ENCODE assay signal across 9 cellular contexts in the genomic region with DNA sequence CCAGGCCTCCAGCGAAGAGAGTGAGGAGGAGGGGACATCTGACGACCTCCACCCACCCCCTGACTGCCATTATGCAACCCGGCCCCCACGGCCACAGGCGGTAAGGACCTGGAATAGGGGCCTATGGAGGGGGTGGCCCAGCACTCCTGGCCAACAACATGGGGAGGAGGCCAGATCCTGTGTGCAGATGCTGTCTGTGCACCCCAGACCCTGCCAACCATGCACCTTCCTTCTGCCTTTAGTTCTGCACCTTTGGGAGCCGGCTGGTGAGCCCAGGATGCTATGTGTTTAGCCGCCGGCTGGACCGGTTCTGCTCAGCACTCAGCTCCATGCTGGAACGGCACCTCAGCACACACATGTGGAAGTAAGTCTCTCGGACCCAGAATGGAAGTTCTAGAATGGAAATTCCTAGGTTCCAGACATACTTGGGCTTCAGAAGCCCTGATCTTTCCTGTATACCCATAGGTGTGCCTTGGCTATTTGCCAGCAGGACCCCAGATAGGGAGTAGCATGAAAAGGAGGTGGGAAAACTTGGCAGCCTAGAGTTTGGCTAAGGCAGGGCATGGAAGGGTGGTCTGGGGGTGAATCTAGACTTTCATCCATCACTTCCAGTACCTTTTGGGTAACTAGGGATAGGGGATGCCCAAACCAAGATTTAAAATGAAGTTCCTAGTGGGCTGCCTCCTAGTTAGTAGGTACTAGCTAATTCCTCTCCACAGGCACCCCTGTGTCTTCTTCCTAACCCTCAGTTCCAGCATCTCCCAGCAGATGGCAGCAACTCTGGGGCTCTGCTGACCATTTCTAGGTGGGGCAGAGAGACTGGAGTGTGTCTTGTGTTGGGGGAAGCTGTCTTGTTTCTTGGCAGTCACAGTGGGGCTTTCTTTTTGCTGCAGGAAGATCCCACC. TPM values are rescaled to one million over a fixed set of nuclear protein-coding genes. Genes with fewer than 3 reads are reported as not detected.
DNase-seq lines count a peak whose midpoint lies in the region; ATAC-seq, FAIRE-seq and TF ChIP-seq lines count a peak whose summit lies in the region.
"Had no signal": no experiment of that assay in that cellular context is flagged by ENCODE, and none has a peak within 500 bp of the region (broad histone marks: within the 10 kb centered on the region; RNA-seq: fewer than 3 reads in every experiment).

No MANE protein-coding gene starts in this region.

- H3K4me3 Mint-ChIP-seq in activated T-helper 1 cell treated with anti-CD3 and anti-CD28 coated beads, Interleukin-12 subunit alpha, Interleukin-12 subunit beta, Interleukin-2, Interleukin-4 antibody, amounts not matched to agents 30 ng/mL and 10 ng/mL and 1 ng/mL, durations not matched to agents 14 hours and 24 hours and 36 hours: no peak overlapping the region

- WGBS in aorta, 2 donors: 85 to 89% methylated on average over 11 of the region's 11 CpGs

- no peaks in the 10 kb centered on the region for H3K9me3 Mint-ChIP-seq in activated T-helper 1 cell treated with anti-CD3 and anti-CD28 coated beads, Interleukin-12 subunit alpha, Interleukin-12 subunit beta, Interleukin-2, Interleukin-4 antibody, amounts not matched to agents 30 ng/mL and 10 ng/mL and 1 ng/mL, durations not matched to agents 14 hours and 24 hours and 36 hours

- ATAC-seq in aorta (ENCODE audit: low FRiP score): peak; percentile 47

- H3K79me2 ChIP-seq in osteoblast (ENCODE audit: insufficient read depth, low read length): peaks cover 11% of the 10 kb centered on the region

- no peak overlapping the region for H3K4me2 ChIP-seq in osteoblast (ENCODE audit: insufficient read depth, low read length)

- H2AFZ ChIP-seq in osteoblast (ENCODE audit: low read length): no peak overlapping the region

- H3K27me3 ChIP-seq in osteoblast (ENCODE audit: insufficient read depth, low read length): no peaks in the 10 kb centered on the region
- H3K27me3 ChIP-seq in aorta (ENCODE audit: control insufficient read depth in 1 of 2, insufficient read depth in 2 of 2, low read length in 1 of 2): no peaks in the 10 kb centered on the region

- H3K9me3 ChIP-seq in osteoblast (ENCODE audit: low read depth, low read length): no peaks in the 10 kb centered on the region
- no peaks in the 10 kb centered on the region for H3K9me3 ChIP-seq in aorta (ENCODE audit: control insufficient read depth, low read length)

- H3K27me3 Mint-ChIP-seq in activated T-helper 1 cell treated with anti-CD3 and anti-CD28 coated beads, Interleukin-12 subunit alpha, Interleukin-12 subunit beta, Interleukin-2, Interleukin-4 antibody, amounts not matched to agents 30 ng/mL and 10 ng/mL and 1 ng/mL, durations not matched to agents 14 hours and 24 hours and 36 hours (ENCODE audit: insufficient read depth): no peaks in the 10 kb centered on the region

- peaks cover 16% of the 10 kb centered on the region for H3K4me1 Mint-ChIP-seq in activated T-helper 1 cell treated with anti-CD3 and anti-CD28 coated beads, Interleukin-12 subunit alpha, Interleukin-12 subunit beta, Interleukin-2, Interleukin-4 antibody, amounts not matched to agents 30 ng/mL and 10 ng/mL and 1 ng/mL, durations not matched to agents 14 hours and 24 hours and 36 hours (ENCODE audit: low read depth)

- peak; percentile 56 for DNase-seq in DMS114 treated with DMSO at 0.1 percent for 48 hours (lab: John Stamatoyannopoulos, UW; ENCODE audit: unreplicated experiment)
- peak; percentile 54 for DNase-seq in HPDE6-E6E7 (ENCODE audit: extremely low spot score)
- peak; percentile 43 for DNase-seq in RCC 7860 (ENCODE audit: low spot score)
- peak; percentile 51 for DNase-seq in activated T-helper 1 cell treated with anti-CD3 and anti-CD28 coated beads, Interleukin-12 subunit alpha, Interleukin-12 subunit beta, Interleukin-2, Interleukin-4 antibody, amounts not matched to agents 30 ng/mL and 10 ng/mL and 1 ng/mL, durations not matched to agents 14 hours and 24 hours and 36 hours (ENCODE audit: low spot score)
- DNase-seq in fibroblast of the aortic adventitia (ENCODE audit: low read depth): peak; percentile 77
- peak; percentile 99 for DNase-seq in osteoblast (ENCODE audit: insufficient read length, low spot score, missing footprints)
- peak in 1 of 2 donors; percentile 79 for DNase-seq in aorta
- DNase-seq in mesenteric fat pad (ENCODE audit: low spot score): no peak

- H4K20me1 ChIP-seq in osteoblast (ENCODE audit: insufficient read depth, low read length): peaks cover 3% of the 10 kb centered on the region

- H3K4me3 ChIP-seq in fibroblast of the aortic adventitia (ENCODE audit: low read depth, low read length): no peak overlapping the region
- H3K4me3 ChIP-seq in osteoblast (ENCODE audit: insufficient read depth, low read length): no peak overlapping the region
- H3K4me3 ChIP-seq in aorta (ENCODE audit: low read length in 2 of 2): no peak overlapping the region

- TF ChIP-seq CTCF in fibroblast of the aortic adventitia (IDR thresholded peaks at IDR 0.05; ENCODE audit: insufficient read depth, low read length) (peak; percentile 96), osteoblast (IDR thresholded peaks at IDR 0.05; ENCODE audit: extremely low read depth, low read depth, low read length) (peak; percentile 85)

- H3K4me1 ChIP-seq in osteoblast (ENCODE audit: insufficient read depth, low read length): peaks cover 11% of the 10 kb centered on the region
- no peaks in the 10 kb centered on the region for H3K4me1 ChIP-seq in aorta (ENCODE audit: control insufficient read depth in 1 of 2, insufficient read depth in 2 of 2, low read length in 2 of 2)

- H3K36me3 Mint-ChIP-seq in activated T-helper 1 cell treated with anti-CD3 and anti-CD28 coated beads, Interleukin-12 subunit alpha, Interleukin-12 subunit beta, Interleukin-2, Interleukin-4 antibody, amounts not matched to agents 30 ng/mL and 10 ng/mL and 1 ng/mL, durations not matched to agents 14 hours and 24 hours and 36 hours (ENCODE audit: low read depth): peaks cover 14% of the 10 kb centered on the region

- intact Hi-C loops in activated T-helper 1 cell treated with anti-CD3 and anti-CD28 coated beads, Interleukin-12 subunit alpha, Interleukin-12 subunit beta, Interleukin-2, Interleukin-4 antibody, amounts not matched to agents 30 ng/mL and 10 ng/mL and 1 ng/mL, durations not matched to agents 14 hours and 24 hours and 36 hours (cut with micrococcal nuclease): loop anchor here (1.0 kb wide), 1 partner anchor 42 kb away; no protein-coding TSS in a partner anchor
- intact Hi-C loops in aorta (cut with DNase I): loop anchor here (2.0 kb wide), 1 partner anchor 43 kb away; no protein-coding TSS in a partner anchor

- no peak overlapping the region for H3K27ac ChIP-seq in osteoblast (ENCODE audit: low read depth, low read length)
- no peak overlapping the region for H3K27ac ChIP-seq in aorta (ENCODE audit: low read depth in 1 of 2, low read length in 2 of 2)

- FAIRE-seq in RCC 7860 (lab: Jason Lieb, UNC): no peak

- H3K36me3 ChIP-seq in osteoblast (ENCODE audit: insufficient read depth, low read length) (peaks cover 10% of the 10 kb centered on the region), aorta (ENCODE audit: control insufficient read depth in 1 of 2, insufficient read depth in 2 of 2, low read length in 1 of 2) (no peaks in the 10 kb centered on the region)

- no peak overlapping the region for H3K27ac Mint-ChIP-seq in activated T-helper 1 cell treated with anti-CD3 and anti-CD28 coated beads, Interleukin-12 subunit alpha, Interleukin-12 subunit beta, Interleukin-2, Interleukin-4 antibody, amounts not matched to agents 30 ng/mL and 10 ng/mL and 1 ng/mL, durations not matched to agents 14 hours and 24 hours and 36 hours

RNA-seq across cellular contexts. Expression of gene CYB561D1, which starts 3.6 kb away (rescaled TPM):
- 12.6 and 13.4 TPM in 2 replicates for total RNA-seq in activated T-helper 1 cell treated with anti-CD3 and anti-CD28 coated beads, Interleukin-12 subunit alpha, Interleukin-12 subunit beta, Interleukin-2, Interleukin-4 antibody, amounts not matched to agents 30 ng/mL and 10 ng/mL and 1 ng/mL, durations not matched to agents 14 hours and 24 hours and 36 hours
- total RNA-seq in fibroblast of the aortic adventitia (ENCODE audit: low replicate concordance) (8.1 and 10.1 TPM in 2 replicates), osteoblast (6.5 and 10.5 TPM in 2 replicates), aorta (10 to 100 TPM; 10.6 TPM), mesenteric fat pad (8.9 TPM)
- 1 to 10 TPM; 5.4 to 5.7 TPM for polyA plus RNA-seq in aorta

RNA-seq across cellular contexts. Expression of gene ATXN7L2, which starts 6.6 kb away (rescaled TPM):
- total RNA-seq in activated T-helper 1 cell treated with anti-CD3 and anti-CD28 coated beads, Interleukin-12 subunit alpha, Interleukin-12 subunit beta, Interleukin-2, Interleukin-4 antibody, amounts not matched to agents 30 ng/mL and 10 ng/mL and 1 ng/mL, durations not matched to agents 14 hours and 24 hours and 36 hours: 17.4 and 18.0 TPM in 2 replicates
- 1.6 and 2.9 TPM in 2 replicates for total RNA-seq in fibroblast of the aortic adventitia (ENCODE audit: low replicate concordance)
- 1.8 and 3.5 TPM in 2 replicates for total RNA-seq in osteoblast
- 1 to 10 TPM; 3.8 to 4.2 TPM for total RNA-seq in aorta
- polyA plus RNA-seq in aorta: 10 to 100 TPM in 1 of 2 donors, under 1 TPM in 1; 0.63 to 12.5 TPM
- total RNA-seq in mesenteric fat pad: 3.0 TPM

RNA-seq across cellular contexts. Expression of gene AMIGO1, which starts 19.2 kb away (rescaled TPM):
- total RNA-seq in activated T-helper 1 cell treated with anti-CD3 and anti-CD28 coated beads, Interleukin-12 subunit alpha, Interleukin-12 subunit beta, Interleukin-2, Interleukin-4 antibody, amounts not matched to agents 30 ng/mL and 10 ng/mL and 1 ng/mL, durations not matched to agents 14 hours and 24 hours and 36 hours: 1.2 TPM in 2 replicates
- 0.54 and 2.5 TPM in 2 replicates for total RNA-seq in fibroblast of the aortic adventitia (ENCODE audit: low replicate concordance)
- 2.1 and 2.5 TPM in 2 replicates for total RNA-seq in osteoblast
- 1 to 10 TPM; 3.8 to 7.7 TPM for total RNA-seq in aorta
- 1 to 10 TPM; 3.1 to 4.5 TPM for polyA plus RNA-seq in aorta
- 7.4 TPM for total RNA-seq in mesenteric fat pad

RNA-seq across cellular contexts. Expression of gene SYPL2, which starts 23.9 kb away (rescaled TPM):
- not detected in 2 replicates for total RNA-seq in activated T-helper 1 cell treated with anti-CD3 and anti-CD28 coated beads, Interleukin-12 subunit alpha, Interleukin-12 subunit beta, Interleukin-2, Interleukin-4 antibody, amounts not matched to agents 30 ng/mL and 10 ng/mL and 1 ng/mL, durations not matched to agents 14 hours and 24 hours and 36 hours
- 0.25 and 1.7 TPM in 2 replicates for total RNA-seq in fibroblast of the aortic adventitia (ENCODE audit: low replicate concordance)
- 0.88 and 1.8 TPM in 2 replicates for total RNA-seq in osteoblast
- 1 to 10 TPM; 5.9 to 6.2 TPM for total RNA-seq in aorta
- 1 to 10 TPM; 1.4 to 2.8 TPM for polyA plus RNA-seq in aorta
- total RNA-seq in mesenteric fat pad: 7.3 TPM

RNA-seq across cellular contexts. Expression of gene GPR61, which starts 49.4 kb away (rescaled TPM):
- not detected in 2 replicates for total RNA-seq in activated T-helper 1 cell treated with anti-CD3 and anti-CD28 coated beads, Interleukin-12 subunit alpha, Interleukin-12 subunit beta, Interleukin-2, Interleukin-4 antibody, amounts not matched to agents 30 ng/mL and 10 ng/mL and 1 ng/mL, durations not matched to agents 14 hours and 24 hours and 36 hours
- total RNA-seq in fibroblast of the aortic adventitia (ENCODE audit: low replicate concordance) (under 0.01 TPM in 1 of 2 replicates, not detected in the other), osteoblast (not detected in 2 replicates), aorta (not detected), mesenteric fat pad (not detected)
- polyA plus RNA-seq in aorta: not detected
- total RNA-seq: activated CD8-positive, alpha-beta memory T cell treated with anti-CD3 and anti-CD28 coated beads for 36 hours had no signal
